Comparison of ENCODE assay signal across 16 cellular contexts in the genomic region with DNA sequence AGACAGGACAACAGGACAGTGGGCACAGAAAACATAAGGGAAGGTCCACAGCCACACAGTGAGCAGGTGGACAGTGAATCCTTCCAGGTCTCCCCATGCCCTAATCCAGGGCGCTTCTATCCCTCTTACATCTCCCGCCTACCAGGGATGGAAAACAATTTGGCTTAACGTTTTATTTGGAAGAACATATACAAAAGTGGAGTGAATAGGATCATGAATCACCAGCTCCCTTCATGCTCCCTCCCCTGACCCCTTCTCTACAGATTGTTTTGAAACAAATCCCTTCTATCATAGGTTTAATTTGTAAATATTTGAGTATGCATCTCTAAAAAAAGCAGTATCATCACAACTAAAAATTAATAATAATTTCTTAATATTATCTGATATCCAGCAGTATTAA. TPM values are rescaled to one million over a fixed set of nuclear protein-coding genes. Genes with fewer than 3 reads are reported as not detected.
DNase-seq lines count a peak whose midpoint lies in the region; ATAC-seq and TF ChIP-seq lines count a peak whose summit lies in the region.
"Had no signal": no experiment of that assay in that cellular context is flagged by ENCODE, and none has a peak within 500 bp of the region (broad histone marks: within the 10 kb centered on the region; RNA-seq: fewer than 3 reads in every experiment).

No MANE protein-coding gene starts in this region.

- no peaks in the 10 kb centered on the region for H3F3A ChIP-seq in SK-N-SH (replicated peaks; ENCODE audit: insufficient read depth)

- CTCF ChIA-PET in SK-N-SH (lab: Yijun Ruan, JAX) = no interaction called here

- no peak overlapping the region for H2AFZ ChIP-seq in SK-N-SH (ENCODE audit: low read depth)

- TF ChIP-seq CTCF in SK-N-SH (IDR thresholded peaks at IDR 0.05) = no peak
- no peak for TF ChIP-seq CTCF in WI38 (IDR thresholded peaks at IDR 0.05; ENCODE audit: low read depth, low read length)
- no peak for TF ChIP-seq CTCF in glutamatergic neuron (IDR thresholded peaks at IDR 0.05; ENCODE audit: partially characterized antibody, unreplicated experiment)
- no peak for TF ChIP-seq CTCF in uterus (IDR thresholded peaks at IDR 0.05)

- H3K27me3 Mint-ChIP-seq in glutamatergic neuron (ENCODE audit: unreplicated experiment) = peaks cover 2% of the 10 kb centered on the region

- peaks cover 28% of the 10 kb centered on the region for H3K4me1 Mint-ChIP-seq in glutamatergic neuron (ENCODE audit: low read depth, unreplicated experiment)

- no peaks in the 10 kb centered on the region for H3K27me3 ChIP-seq in SK-N-SH (ENCODE audit: insufficient read depth)
- H3K27me3 ChIP-seq in uterus = no peaks in the 10 kb centered on the region
- H3K27me3 ChIP-seq in right cardiac atrium (ENCODE audit: control insufficient read depth, insufficient read depth) = no peaks in the 10 kb centered on the region
- H3K27me3 ChIP-seq: foreskin keratinocyte had no signal

- H3K4me1 ChIP-seq in SK-N-SH (ENCODE audit: control insufficient read depth in 1 of 2, insufficient read depth in 2 of 2, low read depth in 1 of 2, low read length in 1 of 2) (peaks cover 15 to 31% of the 10 kb centered on the region in 2 experiments; a peak in 3 of 4 replicates), uterus (peaks cover 7 to 13% of the 10 kb centered on the region in 2 donors), right cardiac atrium (ENCODE audit: control insufficient read depth, insufficient read depth, low read length) (no peaks in the 10 kb centered on the region)
- H3K4me1 ChIP-seq: foreskin keratinocyte had no signal

- H3K27ac ChIP-seq in SK-N-SH (ENCODE audit: low read depth in 2 of 2, low read length in 1 of 2) = no peak overlapping the region
- H3K27ac ChIP-seq in uterus = peak overlapping the region; percentile 78 to 82
- H3K27ac ChIP-seq in right cardiac atrium (ENCODE audit: low read length) = no peak overlapping the region
- H3K27ac ChIP-seq: foreskin keratinocyte had no signal

- no peak overlapping the region for H3K9ac ChIP-seq in SK-N-SH

- H3K4me2 ChIP-seq in SK-N-SH = peak overlapping the region; percentile 33; the same call in 1 of the 2 replicates

- TF ChIP-seq EP300 in SK-N-SH (IDR thresholded peaks at IDR 0.05; ENCODE audit: borderline replicate concordance in 1 of 2, low read depth in 1 of 2, low read length in 1 of 2) = no peak

- no peak for ATAC-seq in SK-N-SH treated with all-trans-retinoic acid at 6 μM for 48 hours
- no peak for ATAC-seq in right cardiac atrium
- ATAC-seq: activated CD8-positive, alpha-beta memory T cell treated with anti-CD3 and anti-CD28 coated beads, Interleukin-2, amount 10 ng/mL, durations not matched to agents 7 days and 5 days; foreskin keratinocyte; left colon; mucosa of descending colon had no signal

- H3K36me3 Mint-ChIP-seq in glutamatergic neuron (ENCODE audit: unreplicated experiment) = no peaks in the 10 kb centered on the region
- H3K36me3 Mint-ChIP-seq: activated CD8-positive, alpha-beta memory T cell treated with anti-CD3 and anti-CD28 coated beads, Interleukin-2, amount 10 ng/mL, durations not matched to agents 7 days and 5 days had no signal

- DNase-seq in SK-N-SH = no peak
- no peak for DNase-seq in glutamatergic neuron
- no peak for DNase-seq in uterus
- DNase-seq in NK-92 treated with Interleukin-12 subunit alpha and Interleukin-12 subunit beta, amount 100 ng/mL, for 24 hours (lab: John Stamatoyannopoulos, UW) = no peak
- DNase-seq in right cardiac atrium = no peak
- no peak for DNase-seq in NCI-H2029 (lab: John Stamatoyannopoulos, UW)
- DNase-seq: activated CD8-positive, alpha-beta memory T cell treated with anti-CD3 and anti-CD28 coated beads, Interleukin-2, amount 10 ng/mL, durations not matched to agents 7 days and 5 days; activated effector memory CD4-positive, alpha-beta T cell treated with Interleukin-2 at 50 U/mL for 16 hours; endodermal cell; foreskin keratinocyte; left colon; mucosa of descending colon; SHP77 treated with DMSO at 0.1 percent for 48 hours had no signal

- H3K4me3 ChIP-seq in SK-N-SH (ENCODE audit: low read depth in 2 of 2, low read length in 1 of 2) (no peak overlapping the region), WI38 (ENCODE audit: low read depth, low read length) (peak overlapping the region; percentile 8; the same call in 1 of the 2 replicates), uterus (no peak overlapping the region), right cardiac atrium (ENCODE audit: low read length) (no peak overlapping the region)
- H3K4me3 ChIP-seq: mucosa of descending colon had no signal

- H3K4me3 Mint-ChIP-seq in glutamatergic neuron (ENCODE audit: unreplicated experiment) = no peak overlapping the region
- H3K4me3 Mint-ChIP-seq: activated CD8-positive, alpha-beta memory T cell treated with anti-CD3 and anti-CD28 coated beads, Interleukin-2, amount 10 ng/mL, durations not matched to agents 7 days and 5 days; endodermal cell had no signal

- intact Hi-C loops in uterus (cut with DNase I; ENCODE audit: low total_unique reads) (no loop called here), right cardiac atrium (cut with DNase I) (no loop called here)

- WGBS in SK-N-SH (ENCODE audit: low lambda C conversion rate) = 71% methylated on average over 3 of the region's 3 CpGs
- WGBS in right cardiac atrium = 69% methylated on average over 3 of the region's 3 CpGs

- TF ChIP-seq RAD21 in SK-N-SH (IDR thresholded peaks at IDR 0.05; ENCODE audit: low read length) = no peak

- H3K9me3 ChIP-seq in SK-N-SH = no peaks in the 10 kb centered on the region
- no peaks in the 10 kb centered on the region for H3K9me3 ChIP-seq in uterus
- H3K9me3 ChIP-seq in right cardiac atrium (ENCODE audit: control insufficient read depth, low read length) = no peaks in the 10 kb centered on the region
- H3K9me3 ChIP-seq: mucosa of descending colon had no signal

- TF ChIP-seq POLR2A in uterus (IDR thresholded peaks at IDR 0.05) = no peak

- peak overlapping the region; percentile 81 for H3K27ac Mint-ChIP-seq in glutamatergic neuron (ENCODE audit: unreplicated experiment)
- H3K27ac Mint-ChIP-seq: activated CD8-positive, alpha-beta memory T cell treated with anti-CD3 and anti-CD28 coated beads, Interleukin-2, amount 10 ng/mL, durations not matched to agents 7 days and 5 days had no signal

- H3K79me2 ChIP-seq in SK-N-SH (ENCODE audit: insufficient read depth) = no peaks in the 10 kb centered on the region

- POLR2A ChIA-PET in SK-N-SH (lab: Yijun Ruan, JAX) = no interaction called here

- no peaks in the 10 kb centered on the region for H4K20me1 ChIP-seq in SK-N-SH (ENCODE audit: insufficient read depth)

- no peaks in the 10 kb centered on the region for H3K9me2 ChIP-seq in SK-N-SH

- no peaks in the 10 kb centered on the region for H3K36me3 ChIP-seq in SK-N-SH (replicated peaks in 1 of 2; ENCODE audit: control insufficient read depth in 1 of 2, insufficient read depth in 2 of 2, low read length in 1 of 2)
- H3K36me3 ChIP-seq in uterus = no peaks in the 10 kb centered on the region

- no peaks in the 10 kb centered on the region for H3K9me3 Mint-ChIP-seq in glutamatergic neuron (ENCODE audit: unreplicated experiment)
- H3K9me3 Mint-ChIP-seq: endodermal cell had no signal

TF ChIP-seq in SK-N-SH, 30 proteins besides CTCF, POLR2A, EP300 and RAD21:
- TF ChIP-seq TCF12 (IDR thresholded peaks at IDR 0.05) (no peak), GATA2 (CRISPR knock-in tag; IDR thresholded peaks at IDR 0.05) (no peak), EZH2phosphoT487 (IDR thresholded peaks at IDR 0.05; ENCODE audit: borderline replicate concordance, low read depth) (no peak), JUND (IDR thresholded peaks at IDR 0.05) (no peak), YY1 (IDR thresholded peaks at IDR 0.05; ENCODE audit: low read depth) (no peak), RCOR1 (IDR thresholded peaks at IDR 0.05; ENCODE audit: low read length) (no peak), ELF1 (IDR thresholded peaks at IDR 0.05) (no peak), CHD2 (IDR thresholded peaks at IDR 0.05; ENCODE audit: low read length, partially characterized antibody) (no peak)

TF ChIP-seq in SK-N-SH treated with all-trans-retinoic acid at 6 μM for 48 hours, 23 proteins besides CTCF, POLR2A, EP300 and RAD21 (continues in another document):
- TF ChIP-seq OSR1 (CRISPR knock-in tag; IDR thresholded peaks at IDR 0.05) = no peak
- TF ChIP-seq ISL1 (CRISPR knock-in tag; IDR thresholded peaks at IDR 0.05) = no peak
- TF ChIP-seq RARB (CRISPR knock-in tag; IDR thresholded peaks at IDR 0.05) = no peak
- no peak for TF ChIP-seq ESRRG (CRISPR knock-in tag; IDR thresholded peaks at IDR 0.05)
- TF ChIP-seq, protein P1, sequence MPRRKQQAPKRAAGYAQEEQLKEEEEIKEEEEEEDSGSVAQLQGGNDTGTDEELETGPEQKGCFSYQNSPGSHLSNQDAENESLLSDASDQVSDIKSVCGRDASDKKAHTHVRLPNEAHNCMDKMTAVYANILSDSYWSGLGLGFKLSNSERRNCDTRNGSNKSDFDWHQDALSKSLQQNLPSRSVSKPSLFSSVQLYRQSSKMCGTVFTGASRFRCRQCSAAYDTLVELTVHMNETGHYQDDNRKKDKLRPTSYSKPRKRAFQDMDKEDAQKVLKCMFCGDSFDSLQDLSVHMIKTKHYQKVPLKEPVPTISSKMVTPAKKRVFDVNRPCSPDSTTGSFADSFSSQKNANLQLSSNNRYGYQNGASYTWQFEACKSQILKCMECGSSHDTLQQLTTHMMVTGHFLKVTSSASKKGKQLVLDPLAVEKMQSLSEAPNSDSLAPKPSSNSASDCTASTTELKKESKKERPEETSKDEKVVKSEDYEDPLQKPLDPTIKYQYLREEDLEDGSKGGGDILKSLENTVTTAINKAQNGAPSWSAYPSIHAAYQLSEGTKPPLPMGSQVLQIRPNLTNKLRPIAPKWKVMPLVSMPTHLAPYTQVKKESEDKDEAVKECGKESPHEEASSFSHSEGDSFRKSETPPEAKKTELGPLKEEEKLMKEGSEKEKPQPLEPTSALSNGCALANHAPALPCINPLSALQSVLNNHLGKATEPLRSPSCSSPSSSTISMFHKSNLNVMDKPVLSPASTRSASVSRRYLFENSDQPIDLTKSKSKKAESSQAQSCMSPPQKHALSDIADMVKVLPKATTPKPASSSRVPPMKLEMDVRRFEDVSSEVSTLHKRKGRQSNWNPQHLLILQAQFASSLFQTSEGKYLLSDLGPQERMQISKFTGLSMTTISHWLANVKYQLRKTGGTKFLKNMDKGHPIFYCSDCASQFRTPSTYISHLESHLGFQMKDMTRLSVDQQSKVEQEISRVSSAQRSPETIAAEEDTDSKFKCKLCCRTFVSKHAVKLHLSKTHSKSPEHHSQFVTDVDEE (CRISPR knock-in tag; IDR thresholded peaks at IDR 0.05) = no peak
- no peak for TF ChIP-seq BACH2 (CRISPR knock-in tag; IDR thresholded peaks at IDR 0.05; ENCODE audit: borderline replicate concordance)
- TF ChIP-seq ZNF565 (CRISPR knock-in tag; conservative IDR thresholded peaks at IDR 0.05; ENCODE audit: low read depth) = no peak

RNA-seq across cellular contexts. Expression of a gene that starts 52.5 kb away (rescaled TPM):
- polyA plus RNA-seq in SK-N-SH (2012; rRNA removed) (1.6 and 2.2 TPM in 2 replicates), right cardiac atrium (7.5 TPM)
- 0.93 and 1.5 TPM in 2 replicates for polyA plus RNA-seq in SK-N-SH (2012; cell fraction: cytosol; rRNA removed)
- 2.5 and 4.0 TPM in 2 replicates for polyA plus RNA-seq in SK-N-SH (2012; cell fraction: nucleus; rRNA removed)
- total RNA-seq in glutamatergic neuron (ENCODE audit: unreplicated experiment) (0.44 TPM), uterus (10 to 100 TPM in 3 of 4 donors, 1 to 10 TPM in 1; 5.4 to 73.2 (median 19.9) TPM), right cardiac atrium (10 to 100 TPM; 11.1 to 13.7 (median 11.7) TPM)
- total RNA-seq: T-helper 2 cell treated with Interferon-gamma antibody and Interleukin-4, amounts not matched to agents 100 ng/mL and 5 ng/mL, for 36 hours had no signal

Comparison
In these comparisons a context has a peak if more than half of its experiments do, and no peak if none do; other contexts are left out.
1. H3K27ac ChIP-seq: peak in uterus (2 of 2); none in SK-N-SH (0 of 2) and right cardiac atrium (single experiment).